In the genomic region with DNA sequence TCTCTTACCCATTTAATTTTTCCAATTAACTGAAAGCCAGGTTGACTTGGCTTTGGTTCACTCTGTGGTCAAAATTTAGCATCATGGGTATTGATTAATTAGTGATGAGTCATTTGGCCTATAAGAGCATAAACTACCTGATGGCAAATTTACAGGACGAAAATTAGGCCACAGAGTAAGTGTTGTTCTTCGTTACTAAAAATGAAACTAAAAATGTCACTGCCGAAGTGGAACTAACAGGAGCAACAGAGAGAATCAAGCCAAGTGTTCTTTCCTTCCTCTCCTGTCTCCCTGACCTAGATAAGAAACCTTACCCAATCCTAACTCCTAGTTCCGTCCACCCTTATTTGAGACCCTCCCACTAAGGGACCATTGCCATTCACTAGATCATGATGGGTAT, we compare ENCODE assay signal across 8 cellular contexts.
DNase-seq lines count a peak whose midpoint lies in the region; ATAC-seq and TF ChIP-seq lines count a peak whose summit lies in the region.

No MANE protein-coding gene starts in this region.

- no peak for TF ChIP-seq CTCF in Peyer's patch (IDR thresholded peaks at IDR 0.05)
- no peak for TF ChIP-seq CTCF in heart right ventricle (IDR thresholded peaks at IDR 0.05)
- no peak for TF ChIP-seq CTCF in tibial artery (IDR thresholded peaks at IDR 0.05)

- H3K9me3 ChIP-seq in Peyer's patch (no peaks in the 10 kb centered on the region), heart right ventricle (no peaks in the 10 kb centered on the region), aorta (ENCODE audit: control insufficient read depth, low read length) (no peaks in the 10 kb centered on the region), tibial artery (no peaks in the 10 kb centered on the region)

- H3K27me3 ChIP-seq in Peyer's patch (no peaks in the 10 kb centered on the region), heart right ventricle (no peaks in the 10 kb centered on the region), aorta (ENCODE audit: control insufficient read depth in 1 of 2, insufficient read depth in 2 of 2, low read length in 1 of 2) (no peaks in the 10 kb centered on the region), tibial artery (no peaks in the 10 kb centered on the region)

- peak overlapping the region in 3 of 4 donors; percentile 7 to 36 (median 22) for H3K4me3 ChIP-seq in Peyer's patch
- peak overlapping the region in 9 of 10 donors; percentile 6 to 40 (median 30) for H3K4me3 ChIP-seq in heart right ventricle
- H3K4me3 ChIP-seq in aorta (ENCODE audit: low read length in 2 of 2), result peak overlapping the region; percentile 26 to 41
- peak overlapping the region in 1 of 2 donors; percentile 14 for H3K4me3 ChIP-seq in tibial artery

- intact Hi-C loops in heart right ventricle (cut with DNase I) (no loop called here), aorta (cut with DNase I) (no loop called here), tibial artery (cut with DNase I; ENCODE audit: low total_unique reads) (no loop called here)

- no peak for DNase-seq in activated CD4-positive, CD25-positive, alpha-beta regulatory T cell treated with anti-CD3 and anti-CD28 coated beads, Interleukin-2, amount 50 U/mL, for 72 hours
- no peak for DNase-seq in Peyer's patch
- DNase-seq in heart right ventricle, result no peak
- DNase-seq in aorta, result no peak
- no peak for DNase-seq in tibial artery
- DNase-seq in DMS153 (lab: John Stamatoyannopoulos, UW), result no peak

- H3K4me1 ChIP-seq in Peyer's patch (peaks cover 0 to 8% (median 0%) of the 10 kb centered on the region in 4 donors), heart right ventricle (peaks cover 0 to 19% (median 9%) of the 10 kb centered on the region in 9 donors), aorta (ENCODE audit: control insufficient read depth in 1 of 2, insufficient read depth in 2 of 2, low read length in 2 of 2) (no peaks in the 10 kb centered on the region), tibial artery (no peaks in the 10 kb centered on the region)

- TF ChIP-seq POLR2A in Peyer's patch (IDR thresholded peaks at IDR 0.05), result no peak

- H3K27ac ChIP-seq in Peyer's patch (peak overlapping the region in 2 of 4 donors; percentile 27 to 34), heart right ventricle (peak overlapping the region in 4 of 10 donors; percentile 1 to 32 (median 18)), aorta (ENCODE audit: low read depth in 1 of 2, low read length in 2 of 2) (no peak overlapping the region), tibial artery (no peak overlapping the region)

- 7 to 25% methylated on average over 4 of the region's 4 CpGs for WGBS in heart right ventricle, 2 donors
- WGBS in aorta, 2 donors, result 42 to 61% methylated on average over 4 of the region's 4 CpGs

- ATAC-seq in activated CD4-positive, CD25-positive, alpha-beta regulatory T cell treated with anti-CD3 and anti-CD28 coated beads, Interleukin-2, amount 50 U/mL, for 24 hours, result peak; percentile 26 to 63
- ATAC-seq in HG02981 (IDR thresholded peaks at IDR 0.05; ENCODE audit: unreplicated experiment) (peak; percentile 86), heart right ventricle (peak in 5 of 8 donors; percentile 34 to 75 (median 61)), aorta (ENCODE audit: low FRiP score) (peak; percentile 36)

- no peaks in the 10 kb centered on the region for H3K36me3 ChIP-seq in Peyer's patch
- H3K36me3 ChIP-seq in heart right ventricle, result no peaks in the 10 kb centered on the region
- H3K36me3 ChIP-seq in aorta (ENCODE audit: control insufficient read depth in 1 of 2, insufficient read depth in 2 of 2, low read length in 1 of 2), result no peaks in the 10 kb centered on the region
- no peaks in the 10 kb centered on the region for H3K36me3 ChIP-seq in tibial artery

Comparison
In these comparisons a context has a peak if more than half of its experiments do, and no peak if none do; other contexts are left out.
1. ATAC-seq: peak in every context shown above with its lines; median percentile 86 in HG02981; 61 in heart right ventricle; 44 in activated CD4-positive, CD25-positive, alpha-beta regulatory T cell treated with anti-CD3 and anti-CD28 coated beads, Interleukin-2, amount 50 U/mL, for 24 hours; 36 in aorta.